1 cellular context compared by ENCODE assay signal in genomic region chr19:8269724-8270123, GRCh38.
TF ChIP-seq lines count a peak whose summit lies in the region.

No MANE protein-coding gene starts in this region.

TF ChIP-seq in HCT116, 20 proteins besides CTCF, POLR2A, EP300 and RAD21:
- TF ChIP-seq ZFX (IDR thresholded peaks at IDR 0.05), result no peak
- no peak for TF ChIP-seq CEBPB (IDR thresholded peaks at IDR 0.05; ENCODE audit: low read depth)
- no peak for TF ChIP-seq REST (IDR thresholded peaks at IDR 0.05; ENCODE audit: low read depth)
- TF ChIP-seq FOSL1 (IDR thresholded peaks at IDR 0.05; ENCODE audit: low read depth), result no peak
